Comparison of ENCODE assay signal across 13 cellular contexts in genomic region chr2:1010373-1011017, GRCh38. TPM values are rescaled to one million over a fixed set of nuclear protein-coding genes. Genes with fewer than 3 reads are reported as not detected.
A peak's percentile ranks its signal among the peaks of the same experiment; 100 is the strongest.
DNase-seq lines count a peak whose midpoint lies in the region; ATAC-seq and TF ChIP-seq lines count a peak whose summit lies in the region.
"Had no signal": no experiment of that assay in that cellular context is flagged by ENCODE, and none has a peak within 500 bp of the region (broad histone marks: within the 10 kb centered on the region; RNA-seq: fewer than 3 reads in every experiment).

No MANE protein-coding gene starts in this region.

- no peak for ATAC-seq in activated naive CD8-positive, alpha-beta T cell treated with anti-CD3 and anti-CD28 coated beads, Interleukin-2, amount 50 U/mL, for 24 hours
- ATAC-seq in natural killer cell (no peak), HG03175 (IDR thresholded peaks at IDR 0.05; ENCODE audit: unreplicated experiment) (no peak)
- ATAC-seq: CD8-positive, alpha-beta T cell; gastrocnemius medialis had no signal

- peak overlapping the region; percentile 59 for H3K4me3 ChIP-seq in SK-N-MC
- H3K4me3 ChIP-seq: gastrocnemius medialis had no signal

- DNase-seq in DMS153 treated with DMSO at 0.1 percent for 48 hours (lab: John Stamatoyannopoulos, UW; ENCODE audit: unreplicated experiment) (peak; percentile 47), NCI-H1092 (lab: John Stamatoyannopoulos, UW) (peak; percentile 50), SK-N-MC (ENCODE audit: low read depth, low spot score) (peak; percentile 73), mesothelial cell of epicardium (ENCODE audit: low spot score in 2 of 2, unreplicated experiment in 2 of 2) (no peak), natural killer cell (no peak)
- DNase-seq in activated naive CD8-positive, alpha-beta T cell treated with anti-CD3 and anti-CD28 coated beads, Interleukin-2, amount 50 U/mL, for 24 hours: no peak
- DNase-seq in activated T-helper 2 cell treated with anti-CD3 and anti-CD28 coated beads, Interferon-gamma antibody, Interleukin-2, Interleukin-4, amounts not matched to agents 10 μg/mL and 5 μg/mL and 100 μg/mL, durations not matched to agents 14 hours and 24 hours and 36 hours (ENCODE audit: low spot score): no peak
- DNase-seq: activated T-cell treated with anti-CD3 and anti-CD28 coated beads, Interleukin-2, amount 50 U/mL, for 48 hours; CD8-positive, alpha-beta T cell; gastrocnemius medialis; mesendoderm; small intestine had no signal

- H3K9me3 Mint-ChIP-seq in mesothelial cell of epicardium (no peaks in the 10 kb centered on the region), natural killer cell (no peaks in the 10 kb centered on the region)
- no peaks in the 10 kb centered on the region for H3K9me3 Mint-ChIP-seq in activated naive CD8-positive, alpha-beta T cell treated with anti-CD3 and anti-CD28 coated beads, Interleukin-2, amount 50 U/mL, for 24 hours
- H3K9me3 Mint-ChIP-seq in activated T-helper 2 cell treated with anti-CD3 and anti-CD28 coated beads, Interferon-gamma antibody, Interleukin-2, Interleukin-4, amounts not matched to agents 10 μg/mL and 5 μg/mL and 100 μg/mL, durations not matched to agents 14 hours and 24 hours and 36 hours: no peaks in the 10 kb centered on the region
- H3K9me3 Mint-ChIP-seq: CD8-positive, alpha-beta T cell had no signal

- H3K9me3 ChIP-seq in SK-N-MC (ENCODE audit: low read depth, low read length): no peaks in the 10 kb centered on the region
- H3K9me3 ChIP-seq: gastrocnemius medialis had no signal

- peaks cover 21% of the 10 kb centered on the region for H3K4me1 Mint-ChIP-seq in mesothelial cell of epicardium
- H3K4me1 Mint-ChIP-seq in activated naive CD8-positive, alpha-beta T cell treated with anti-CD3 and anti-CD28 coated beads, Interleukin-2, amount 50 U/mL, for 24 hours: peaks cover 6% of the 10 kb centered on the region
- H3K4me1 Mint-ChIP-seq in activated T-helper 2 cell treated with anti-CD3 and anti-CD28 coated beads, Interferon-gamma antibody, Interleukin-2, Interleukin-4, amounts not matched to agents 10 μg/mL and 5 μg/mL and 100 μg/mL, durations not matched to agents 14 hours and 24 hours and 36 hours (ENCODE audit: low read depth): no peaks in the 10 kb centered on the region
- no peaks in the 10 kb centered on the region for H3K4me1 Mint-ChIP-seq in natural killer cell

- H3K27me3 Mint-ChIP-seq in mesothelial cell of epicardium (ENCODE audit: low read depth) (peaks cover 21% of the 10 kb centered on the region), natural killer cell (ENCODE audit: low read depth in 2 of 2) (peaks cover 19 to 36% of the 10 kb centered on the region in 2 donors)
- no peaks in the 10 kb centered on the region for H3K27me3 Mint-ChIP-seq in activated naive CD8-positive, alpha-beta T cell treated with anti-CD3 and anti-CD28 coated beads, Interleukin-2, amount 50 U/mL, for 24 hours
- H3K27me3 Mint-ChIP-seq in activated T-helper 2 cell treated with anti-CD3 and anti-CD28 coated beads, Interferon-gamma antibody, Interleukin-2, Interleukin-4, amounts not matched to agents 10 μg/mL and 5 μg/mL and 100 μg/mL, durations not matched to agents 14 hours and 24 hours and 36 hours (ENCODE audit: low read depth): peaks cover 9% of the 10 kb centered on the region

- H3K9ac ChIP-seq in SK-N-MC (ENCODE audit: insufficient read length): peak overlapping the region; percentile 14

- no peak overlapping the region for H3K4me3 Mint-ChIP-seq in mesothelial cell of epicardium
- H3K4me3 Mint-ChIP-seq in activated naive CD8-positive, alpha-beta T cell treated with anti-CD3 and anti-CD28 coated beads, Interleukin-2, amount 50 U/mL, for 24 hours: no peak overlapping the region
- H3K4me3 Mint-ChIP-seq in activated T-helper 2 cell treated with anti-CD3 and anti-CD28 coated beads, Interferon-gamma antibody, Interleukin-2, Interleukin-4, amounts not matched to agents 10 μg/mL and 5 μg/mL and 100 μg/mL, durations not matched to agents 14 hours and 24 hours and 36 hours (ENCODE audit: low read depth): no peak overlapping the region
- H3K4me3 Mint-ChIP-seq in natural killer cell: no peak overlapping the region
- H3K4me3 Mint-ChIP-seq: CD8-positive, alpha-beta T cell had no signal

- H3K36me3 ChIP-seq in SK-N-MC (ENCODE audit: insufficient read depth, low read length): no peaks in the 10 kb centered on the region
- H3K36me3 ChIP-seq: gastrocnemius medialis had no signal

- H3K27ac Mint-ChIP-seq in mesothelial cell of epicardium (peak overlapping the region; percentile 61), natural killer cell (no peak overlapping the region)
- H3K27ac Mint-ChIP-seq in activated naive CD8-positive, alpha-beta T cell treated with anti-CD3 and anti-CD28 coated beads, Interleukin-2, amount 50 U/mL, for 24 hours: no peak overlapping the region
- no peak overlapping the region for H3K27ac Mint-ChIP-seq in activated T-helper 2 cell treated with anti-CD3 and anti-CD28 coated beads, Interferon-gamma antibody, Interleukin-2, Interleukin-4, amounts not matched to agents 10 μg/mL and 5 μg/mL and 100 μg/mL, durations not matched to agents 14 hours and 24 hours and 36 hours
- H3K27ac Mint-ChIP-seq: CD8-positive, alpha-beta T cell had no signal

- H3K36me3 Mint-ChIP-seq in mesothelial cell of epicardium: no peaks in the 10 kb centered on the region
- H3K36me3 Mint-ChIP-seq in activated naive CD8-positive, alpha-beta T cell treated with anti-CD3 and anti-CD28 coated beads, Interleukin-2, amount 50 U/mL, for 24 hours (ENCODE audit: low read depth): no peaks in the 10 kb centered on the region
- no peaks in the 10 kb centered on the region for H3K36me3 Mint-ChIP-seq in activated T-helper 2 cell treated with anti-CD3 and anti-CD28 coated beads, Interferon-gamma antibody, Interleukin-2, Interleukin-4, amounts not matched to agents 10 μg/mL and 5 μg/mL and 100 μg/mL, durations not matched to agents 14 hours and 24 hours and 36 hours (ENCODE audit: low read depth)
- H3K36me3 Mint-ChIP-seq in natural killer cell: no peaks in the 10 kb centered on the region
- H3K36me3 Mint-ChIP-seq: CD8-positive, alpha-beta T cell had no signal

- no peak for TF ChIP-seq CTCF in mesothelial cell of epicardium (IDR thresholded peaks at IDR 0.05; ENCODE audit: unreplicated experiment)
- no peak for TF ChIP-seq CTCF in natural killer cell (IDR thresholded peaks at IDR 0.05)

- peak overlapping the region; percentile 74; the same call in 1 of the 2 replicates for H3K27ac ChIP-seq in SK-N-MC
- H3K27ac ChIP-seq: gastrocnemius medialis had no signal

- intact Hi-C loops in activated T-helper 2 cell treated with anti-CD3 and anti-CD28 coated beads, Interferon-gamma antibody, Interleukin-2, Interleukin-4, amounts not matched to agents 10 μg/mL and 5 μg/mL and 100 μg/mL, durations not matched to agents 14 hours and 24 hours and 36 hours (cut with micrococcal nuclease): no loop called here
- intact Hi-C loops in natural killer cell (cut with micrococcal nuclease): no loop called here

RNA-seq across cellular contexts. Expression of gene SNTG2, which starts 59.8 kb away (rescaled TPM):
- total RNA-seq in mesothelial cell of epicardium (not detected in 3 replicates), natural killer cell (not detected)
- not detected in 2 replicates for total RNA-seq in activated T-helper 2 cell treated with anti-CD3 and anti-CD28 coated beads, Interferon-gamma antibody, Interleukin-2, Interleukin-4, amounts not matched to agents 10 μg/mL and 5 μg/mL and 100 μg/mL, durations not matched to agents 14 hours and 24 hours and 36 hours

Comparison
In these comparisons a context has a peak if more than half of its experiments do, and no peak if none do; other contexts are left out.
1. DNase-seq: peak in DMS153 treated with DMSO at 0.1 percent for 48 hours (single experiment), NCI-H1092 (single experiment) and SK-N-MC (single experiment); none in mesothelial cell of epicardium (0 of 2), activated naive CD8-positive, alpha-beta T cell treated with anti-CD3 and anti-CD28 coated beads, Interleukin-2, amount 50 U/mL, for 24 hours (single experiment), activated T-helper 2 cell treated with anti-CD3 and anti-CD28 coated beads, Interferon-gamma antibody, Interleukin-2, Interleukin-4, amounts not matched to agents 10 μg/mL and 5 μg/mL and 100 μg/mL, durations not matched to agents 14 hours and 24 hours and 36 hours (single experiment) and natural killer cell (single experiment).